ENCODE assay signal across 8 cellular contexts in genomic region chr7:77537136-77537594, GRCh38. TPM values are rescaled to one million over a fixed set of nuclear protein-coding genes. Genes with fewer than 3 reads are reported as not detected.
A peak's percentile ranks its signal among the peaks of the same experiment; 100 is the strongest.
DNase-seq lines count a peak whose midpoint lies in the region; ATAC-seq and TF ChIP-seq lines count a peak whose summit lies in the region.

TSS of gene PTPN12 (plus strand) at chr7:77537295. CDS start at chr7:77537547, 252 bp downstream.

- no peaks in the 10 kb centered on the region for H3K9me2 ChIP-seq in PC-3 (replicated peaks; ENCODE audit: low read length)

- H3K4me3 Mint-ChIP-seq in activated CD8-positive, alpha-beta memory T cell treated with anti-CD3 and anti-CD28 coated beads, Interleukin-2, amount 10 ng/mL, durations not matched to agents 7 days and 5 days, result peak within 1 kb of the TSS; percentile 97

- TF ChIP-seq CTCF in PC-3 (conservative IDR thresholded peaks at IDR 0.05; ENCODE audit: low read depth, low read length) (no peak), transverse colon (IDR thresholded peaks at IDR 0.05) (no peak)

- no peaks in the 10 kb centered on the region for H3K36me3 Mint-ChIP-seq in activated CD8-positive, alpha-beta memory T cell treated with anti-CD3 and anti-CD28 coated beads, Interleukin-2, amount 10 ng/mL, durations not matched to agents 7 days and 5 days

- H3K9me3 Mint-ChIP-seq in activated CD8-positive, alpha-beta memory T cell treated with anti-CD3 and anti-CD28 coated beads, Interleukin-2, amount 10 ng/mL, durations not matched to agents 7 days and 5 days (ENCODE audit: low read depth), result no peaks in the 10 kb centered on the region

- H3K27me3 ChIP-seq in PC-3 (ENCODE audit: low read length) (no peaks in the 10 kb centered on the region), transverse colon (no peaks in the 10 kb centered on the region)

- H3K27ac Mint-ChIP-seq in activated CD8-positive, alpha-beta memory T cell treated with anti-CD3 and anti-CD28 coated beads, Interleukin-2, amount 10 ng/mL, durations not matched to agents 7 days and 5 days, result peak within 1 kb of the TSS; percentile 84

- peaks cover 19% of the 10 kb centered on the region for H4K20me1 ChIP-seq in PC-3 (ENCODE audit: low read length)

- H3K27ac ChIP-seq in PC-3 (ENCODE audit: low read length), result peak within 1 kb of the TSS; percentile 93
- H3K27ac ChIP-seq in mesodermal cell (ENCODE audit: low read depth, low read length, severe bottlenecking), result peak within 1 kb of the TSS; percentile 96
- H3K27ac ChIP-seq in transverse colon, result peak within 1 kb of the TSS; percentile 93 to 99 (median 97)

- H3K79me2 ChIP-seq in PC-3 (ENCODE audit: low read length), result peaks cover 48% of the 10 kb centered on the region

- H3K9me3 ChIP-seq in PC-3 (ENCODE audit: low read length) (no peaks in the 10 kb centered on the region), mesodermal cell (ENCODE audit: control insufficient read depth, low read length) (no peaks in the 10 kb centered on the region), transverse colon (no peaks in the 10 kb centered on the region)

- H3K4me2 ChIP-seq in PC-3 (ENCODE audit: low read length), result peak within 1 kb of the TSS; percentile 97

- ATAC-seq in activated CD8-positive, alpha-beta memory T cell treated with anti-CD3 and anti-CD28 coated beads, Interleukin-2, amount 10 ng/mL, durations not matched to agents 7 days and 5 days, result peak; percentile 51
- ATAC-seq in HG03039 (IDR thresholded peaks at IDR 0.05; ENCODE audit: unreplicated experiment), result peak; percentile 41
- peak; percentile 41 for ATAC-seq in PC-3

- no peak for TF ChIP-seq POLR2A in transverse colon (IDR thresholded peaks at IDR 0.05)

- peaks cover 6% of the 10 kb centered on the region for H3F3A ChIP-seq in PC-3 (ENCODE audit: low read length, unreplicated experiment)

- H3K4me1 ChIP-seq in PC-3 (ENCODE audit: insufficient read depth, low read length), result peaks cover 36% of the 10 kb centered on the region
- peaks cover 15% of the 10 kb centered on the region for H3K4me1 ChIP-seq in mesodermal cell (ENCODE audit: control insufficient read depth, insufficient read depth, low read length, poor library complexity, severe bottlenecking)
- peaks cover 10 to 39% (median 17%) of the 10 kb centered on the region in 4 donors for H3K4me1 ChIP-seq in transverse colon

- intact Hi-C loops in PC-3 (cut with micrococcal nuclease), result loop anchor here (5.0 kb wide), 2 partner anchors 60 to 110 kb away; no protein-coding TSS in a partner anchor
- intact Hi-C loops in transverse colon (cut with DNase I; ENCODE audit: low total_unique reads), result loop anchor here (10.0 kb wide), 1 partner anchor 112 kb away; no protein-coding TSS in a partner anchor

- CTCF ChIA-PET in activated CD8-positive, alpha-beta memory T cell treated with anti-CD3 and anti-CD28 coated beads, Interleukin-2, amount 10 ng/mL, durations not matched to agents 7 days and 5 days (lab: Charles Lee), result no interaction called here
- CTCF ChIA-PET in PC-3 (lab: Charles Lee), result interaction anchor here (0.6 kb wide), 2 partner anchors 81 to 121 kb away, joined by 3 to 4 read pairs; no protein-coding TSS in a partner anchor

- POLR2A ChIA-PET in PC-3 (lab: Charles Lee; ENCODE audit: unreplicated experiment), result interaction anchor here (0.6 to 1.0 kb wide), 7 partner anchors 8 to 122 kb away, joined by 3 to 21 read pairs (median 6); no protein-coding TSS in a partner anchor

- 0 to 3% methylated on average over 1 to 15 of the region's 47 CpGs for WGBS in mesodermal cell (ENCODE audit: insufficient coverage in 2 of 2), 2 experiments
- whole genome bisulfite sequencing in transverse colon (ENCODE audit: low coverage in 1 of 2), 2 donors, result 0% methylated on average over 11 of the region's 47 CpGs; no CpG with 5 or more reads in 1 of the 2 donors

- H3K27me3 Mint-ChIP-seq in activated CD8-positive, alpha-beta memory T cell treated with anti-CD3 and anti-CD28 coated beads, Interleukin-2, amount 10 ng/mL, durations not matched to agents 7 days and 5 days, result peaks cover 4% of the 10 kb centered on the region

- DNase-seq in activated CD8-positive, alpha-beta memory T cell treated with anti-CD3 and anti-CD28 coated beads, Interleukin-2, amount 10 ng/mL, durations not matched to agents 7 days and 5 days, result peak; percentile 77
- DNase-seq in activated CD8-positive, alpha-beta memory T cell treated with anti-CD3 and anti-CD28 coated beads for 24 hours, result no peak
- no peak for DNase-seq in PC-3
- peak; percentile 71 for DNase-seq in effector CD8-positive, alpha-beta T cell (lab: John Stamatoyannopoulos, UW)
- no peak for DNase-seq in transverse colon
- no peak for DNase-seq in AG08395 (ENCODE audit: low spot score)

- no peak for TF ChIP-seq EP300 in transverse colon (IDR thresholded peaks at IDR 0.05; ENCODE audit: low read depth)

- H3K36me3 ChIP-seq in PC-3 (ENCODE audit: low read depth, low read length) (peaks cover 8% of the 10 kb centered on the region), mesodermal cell (ENCODE audit: control insufficient read depth, insufficient read depth, low read length) (peaks cover 8% of the 10 kb centered on the region), transverse colon (no peaks in the 10 kb centered on the region)

- H2AFZ ChIP-seq in PC-3 (ENCODE audit: low read length), result peak within 1 kb of the TSS; percentile 68

- H3K9ac ChIP-seq in PC-3 (ENCODE audit: low read length), result peak within 1 kb of the TSS; percentile 94

- H3K4me3 ChIP-seq in PC-3 (ENCODE audit: low read length) (peak within 1 kb of the TSS; percentile 84), mesodermal cell (ENCODE audit: extremely low read depth, insufficient read depth, low read length, poor library complexity, severe bottlenecking) (peak within 1 kb of the TSS; percentile 99), transverse colon (peak within 1 kb of the TSS; percentile 75 to 95 (median 85))

- in situ Hi-C loops in transverse colon (cut with MboI; ENCODE audit: low pct_ligation_motif_present in 1 of 4, low pct_unique_long_range_greater_than_20kb in 1 of 4, low sequenced_read_pairs in 3 of 4), result no loop called here

- peaks cover 11% of the 10 kb centered on the region for H3K4me1 Mint-ChIP-seq in activated CD8-positive, alpha-beta memory T cell treated with anti-CD3 and anti-CD28 coated beads, Interleukin-2, amount 10 ng/mL, durations not matched to agents 7 days and 5 days

- no TSS peak for BruUV-seq in PC-3 (replicated peaks; lab: Mats Ljungman, UMichigan)

RNA-seq across cellular contexts. Expression of gene PTPN12, which starts in this region (rescaled TPM):
- total RNA-seq in activated CD8-positive, alpha-beta memory T cell treated with anti-CD3 and anti-CD28 coated beads, Interleukin-2, amount 10 ng/mL, durations not matched to agents 7 days and 5 days, result 10 to 100 TPM; 20.6 to 20.8 TPM
- 26.2 and 34.3 TPM in 2 replicates for total RNA-seq in PC-3 (2014; rRNA removed)
- 108 TPM for polyA plus RNA-seq in mesodermal cell (2013, experiment 1 of 2)
- 114 TPM for polyA plus RNA-seq in mesodermal cell (2013, experiment 2 of 2)
- total RNA-seq in transverse colon, result 100 to 1,000 TPM in 1 of 4 donors, 10 to 100 TPM in 3; 46.8 to 103 (median 70.6) TPM

Comparison
In these comparisons a context has a peak if more than half of its experiments do, and no peak if none do; other contexts are left out.
1. DNase-seq: peak in activated CD8-positive, alpha-beta memory T cell treated with anti-CD3 and anti-CD28 coated beads, Interleukin-2, amount 10 ng/mL, durations not matched to agents 7 days and 5 days (single experiment) and effector CD8-positive, alpha-beta T cell (single experiment); none in activated CD8-positive, alpha-beta memory T cell treated with anti-CD3 and anti-CD28 coated beads for 24 hours (single experiment), PC-3 (single experiment), transverse colon (single experiment) and AG08395 (single experiment).
2. Peak in every context shown above with its lines, with median percentiles within 50 percentile points of each other: ATAC-seq, H3K27ac ChIP-seq and H3K4me3 ChIP-seq.